Comparison of ENCODE assay signal across 24 cellular contexts in the genomic region with DNA sequence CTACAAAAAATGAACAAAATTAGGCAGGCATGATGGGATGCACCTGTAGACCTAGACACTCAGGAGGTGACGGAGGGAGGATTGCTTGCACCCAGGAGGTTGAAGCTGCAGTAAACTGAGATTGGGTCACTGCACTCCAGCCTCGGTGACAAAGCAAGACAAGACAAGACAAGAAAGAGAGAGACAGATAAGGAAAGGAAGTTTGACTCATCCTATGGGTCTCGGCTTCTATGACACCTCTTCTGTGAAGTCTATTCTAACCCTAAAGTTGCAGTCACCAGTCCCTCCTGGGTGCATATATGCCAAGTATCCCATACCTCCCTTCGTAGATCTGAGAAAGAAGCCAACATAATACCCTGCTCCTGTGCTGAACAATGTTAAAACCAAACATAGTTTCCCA.
"Had no signal": no experiment of that assay in that cellular context is flagged by ENCODE, and none has a peak within 500 bp of the region (broad histone marks: within the 10 kb centered on the region; RNA-seq: fewer than 3 reads in every experiment).

No MANE protein-coding gene starts in this region.

- H3K4me3 ChIP-seq: gastrocnemius medialis, left ventricle myocardium inferior, mucosa of descending colon, ovary, right lobe of liver, thyroid gland, upper lobe of left lung, vagina had no signal

- H3K27ac Mint-ChIP-seq: activated CD4-positive, alpha-beta T cell treated with anti-CD3 and anti-CD28 coated beads, Interleukin-2, amount 10 ng/mL, durations not matched to agents 7 days and 5 days; endodermal cell; natural killer cell treated with Interleukin-12 subunit alpha and Interleukin-12 subunit beta and Interleukin-15 and Interleukin-18, amount 100 ng/mL, for 72 hours; progenitor cell of endocrine pancreas; stimulated activated memory B cell treated with anti-CD40 and anti-IgM and Interleukin-4, amounts not matched to agents 10 μg/mL and 1 μg/mL and 100 μg/mL, for 72 hours; stimulated activated naive CD8-positive, alpha-beta T cell treated with anti-CD3 and anti-CD28 coated beads, Interleukin-15, amount 100 ng/mL, for 72 hours had no signal

- H3K9me3 ChIP-seq: gastrocnemius medialis, left ventricle myocardium inferior, mucosa of descending colon, neutrophil, ovary, right lobe of liver, thyroid gland, upper lobe of left lung, vagina had no signal

- H3K27me3 Mint-ChIP-seq: progenitor cell of endocrine pancreas; stimulated activated memory B cell treated with anti-CD40 and anti-IgM and Interleukin-4, amounts not matched to agents 10 μg/mL and 1 μg/mL and 100 μg/mL, for 72 hours; stimulated activated naive CD8-positive, alpha-beta T cell treated with anti-CD3 and anti-CD28 coated beads, Interleukin-15, amount 100 ng/mL, for 72 hours had no signal

- DNase-seq: activated CD4-positive, alpha-beta T cell treated with anti-CD3 and anti-CD28 coated beads, Interleukin-2, amount 10 ng/mL, durations not matched to agents 7 days and 5 days; activated CD4-positive, CD25-positive, alpha-beta regulatory T cell treated with anti-CD3 and anti-CD28 coated beads, Interleukin-2, amount 50 U/mL, for 72 hours; activated effector memory CD4-positive, alpha-beta T cell treated with Interleukin-2 at 50 U/mL for 16 hours; activated naive CD4-positive, alpha-beta T cell treated with Interleukin-2 at 50 U/mL for 16 hours; activated T-cell treated with anti-CD3 and anti-CD28 coated beads, Interleukin-2, amount 50 U/mL, for 48 hours; amygdala; central memory CD4-positive, alpha-beta T cell; endodermal cell; gastrocnemius medialis; glutamatergic neuron; left ventricle myocardium inferior; mucosa of descending colon; ovary; right lobe of liver; stimulated activated CD4-positive, alpha-beta T cell treated with anti-CD3 and anti-CD28 coated beads, Interleukin-4, amount 100 ng/mL, for 24 hours; stimulated activated naive CD8-positive, alpha-beta T cell treated with anti-CD3 and anti-CD28 coated beads, Interleukin-15, amount 100 ng/mL, for 72 hours; substantia nigra; thyroid gland; upper lobe of left lung had no signal

- H3K4me3 Mint-ChIP-seq: activated CD4-positive, alpha-beta T cell treated with anti-CD3 and anti-CD28 coated beads, Interleukin-2, amount 10 ng/mL, durations not matched to agents 7 days and 5 days; endodermal cell; natural killer cell treated with Interleukin-12 subunit alpha and Interleukin-12 subunit beta and Interleukin-15 and Interleukin-18, amount 100 ng/mL, for 72 hours; stimulated activated memory B cell treated with anti-CD40 and anti-IgM and Interleukin-4, amounts not matched to agents 10 μg/mL and 1 μg/mL and 100 μg/mL, for 72 hours; stimulated activated naive CD8-positive, alpha-beta T cell treated with anti-CD3 and anti-CD28 coated beads, Interleukin-15, amount 100 ng/mL, for 72 hours had no signal

- H3K27me3 ChIP-seq: gastrocnemius medialis, neutrophil, ovary, right lobe of liver, thyroid gland, upper lobe of left lung, vagina had no signal

- H3K4me1 ChIP-seq: gastrocnemius medialis, left ventricle myocardium inferior, right lobe of liver, thyroid gland, upper lobe of left lung, vagina had no signal

- H3K36me3 Mint-ChIP-seq: natural killer cell treated with Interleukin-12 subunit alpha and Interleukin-12 subunit beta and Interleukin-15 and Interleukin-18, amount 100 ng/mL, for 72 hours; stimulated activated memory B cell treated with anti-CD40 and anti-IgM and Interleukin-4, amounts not matched to agents 10 μg/mL and 1 μg/mL and 100 μg/mL, for 72 hours had no signal

- H3K27ac ChIP-seq: gastrocnemius medialis, left ventricle myocardium inferior, neutrophil, ovary, right lobe of liver, thyroid gland, upper lobe of left lung, vagina had no signal

- H3K9me3 Mint-ChIP-seq: activated CD4-positive, alpha-beta T cell treated with anti-CD3 and anti-CD28 coated beads, Interleukin-2, amount 10 ng/mL, durations not matched to agents 7 days and 5 days; endodermal cell; natural killer cell treated with Interleukin-12 subunit alpha and Interleukin-12 subunit beta and Interleukin-15 and Interleukin-18, amount 100 ng/mL, for 72 hours; stimulated activated memory B cell treated with anti-CD40 and anti-IgM and Interleukin-4, amounts not matched to agents 10 μg/mL and 1 μg/mL and 100 μg/mL, for 72 hours; stimulated activated naive CD8-positive, alpha-beta T cell treated with anti-CD3 and anti-CD28 coated beads, Interleukin-15, amount 100 ng/mL, for 72 hours had no signal

- ATAC-seq: gastrocnemius medialis; mucosa of descending colon; right lobe of liver; stimulated activated memory B cell treated with anti-CD40 and anti-IgM and Interleukin-4, amounts not matched to agents 10 μg/mL and 1 μg/mL and 100 μg/mL, for 72 hours; stimulated activated naive CD8-positive, alpha-beta T cell treated with anti-CD3 and anti-CD28 coated beads, Interleukin-15, amount 100 ng/mL, for 72 hours had no signal

- H3K36me3 ChIP-seq: gastrocnemius medialis, left ventricle myocardium inferior, neutrophil, ovary, right lobe of liver, thyroid gland, upper lobe of left lung, vagina had no signal
